Comparison of ENCODE assay signal across 10 cellular contexts in the genomic region with DNA sequence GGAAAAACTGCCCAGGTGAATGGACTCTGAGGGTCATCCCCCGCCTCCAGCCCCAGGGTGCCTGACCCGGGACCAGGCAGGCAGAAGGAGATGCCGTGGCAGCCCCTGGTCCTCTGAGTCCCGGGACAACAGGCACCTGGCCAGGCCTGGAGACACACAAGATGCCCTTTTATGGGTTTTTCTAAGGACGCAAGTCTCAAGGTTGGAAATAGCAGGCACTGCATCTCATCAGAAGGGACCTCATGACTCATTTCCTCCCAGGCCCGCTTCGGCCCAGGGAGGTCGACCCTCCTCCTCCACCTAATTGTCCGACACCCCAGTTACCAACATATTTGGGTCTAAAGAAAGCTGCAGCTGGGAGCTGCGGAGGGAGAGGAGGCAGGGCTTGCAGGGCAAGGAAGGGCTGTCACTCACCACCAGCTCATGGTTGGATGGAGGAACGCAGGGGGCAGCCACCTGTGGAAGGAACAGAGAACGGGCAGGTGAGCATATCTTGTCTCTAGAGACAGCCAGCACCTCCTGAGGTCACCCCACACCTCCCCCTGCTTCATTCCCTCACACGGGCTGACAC.
A peak's percentile ranks its signal among the peaks of the same experiment; 100 is the strongest.
DNase-seq lines count a peak whose midpoint lies in the region; ATAC-seq and TF ChIP-seq lines count a peak whose summit lies in the region.
"Had no signal": no experiment of that assay in that cellular context is flagged by ENCODE, and none has a peak within 500 bp of the region (broad histone marks: within the 10 kb centered on the region; RNA-seq: fewer than 3 reads in every experiment).

No MANE protein-coding gene starts in this region.

- DNase-seq in GM23338 (ENCODE audit: low spot score): peak; percentile 41
- DNase-seq in caudate nucleus (lab: John Stamatoyannopoulos, UW): no peak
- peak; percentile 72 for DNase-seq in iris pigment epithelial cell (ENCODE audit: low read depth)
- no peak for DNase-seq in mesenteric fat pad (ENCODE audit: low spot score)
- no peak for DNase-seq in GM13977 (ENCODE audit: low spot score)
- no peak for DNase-seq in immature natural killer cell
- DNase-seq in NCI-H2029 treated with DMSO at 0.1 percent for 48 hours (lab: John Stamatoyannopoulos, UW): no peak
- DNase-seq: activated CD4-positive, alpha-beta T cell treated with anti-CD3 and anti-CD28 coated beads for 4 hours; PC-3 had no signal

- H3K4me3 Mint-ChIP-seq in GM23338: peak overlapping the region; percentile 9; the same call in 2 of the 3 replicates
- H3K4me3 Mint-ChIP-seq in immature natural killer cell: no peak overlapping the region

- H3K27me3 ChIP-seq in GM23338 (ENCODE audit: insufficient read depth) (no peaks in the 10 kb centered on the region), stomach smooth muscle (ENCODE audit: control insufficient read depth in 1 of 2, insufficient read depth in 2 of 2, low read length in 2 of 2) (no peaks in the 10 kb centered on the region)

- no peaks in the 10 kb centered on the region for H3K9me2 ChIP-seq in GM23338 (ENCODE audit: insufficient read depth)

- in situ Hi-C loops in GM13977 (cut with MboI; ENCODE audit: low pct_unique_long_range_greater_than_20kb, low sequenced_read_pairs, unreplicated experiment): no loop called here

- H3K27ac ChIP-seq in GM23338 (ENCODE audit: low read depth): no peak overlapping the region
- H3K27ac ChIP-seq in caudate nucleus (ENCODE audit: low read depth, low read length): peak overlapping the region; percentile 52
- peak overlapping the region; percentile 99 for H3K27ac ChIP-seq in stomach smooth muscle (ENCODE audit: low read length)

- H3K4me1 Mint-ChIP-seq in GM23338 (peaks cover 70% of the 10 kb centered on the region), immature natural killer cell (no peaks in the 10 kb centered on the region)

- H4K20me1 ChIP-seq in GM23338 (replicated peaks; ENCODE audit: insufficient read depth): no peaks in the 10 kb centered on the region

- no peak for TF ChIP-seq CTCF in GM23338 (conservative IDR thresholded peaks at IDR 0.05; ENCODE audit: low read depth in 2 of 2)
- no peak for TF ChIP-seq CTCF in GM13977 (IDR thresholded peaks at IDR 0.05; ENCODE audit: extremely low read depth, insufficient read depth, missing control alignments)

- H3K9me3 Mint-ChIP-seq in GM23338 (no peaks in the 10 kb centered on the region), immature natural killer cell (no peaks in the 10 kb centered on the region)

- no peaks in the 10 kb centered on the region for H3K79me2 ChIP-seq in GM23338 (replicated peaks; ENCODE audit: insufficient read depth)

- H3K9ac ChIP-seq in stomach smooth muscle (ENCODE audit: low read length in 2 of 2): peak overlapping the region; percentile 84

- no peaks in the 10 kb centered on the region for H3K36me3 ChIP-seq in GM23338 (ENCODE audit: insufficient read depth)
- peaks cover 16 to 18% of the 10 kb centered on the region in 2 donors for H3K36me3 ChIP-seq in stomach smooth muscle (ENCODE audit: control insufficient read depth in 2 of 2, insufficient read depth in 2 of 2, low read length in 2 of 2)

- H3K4me3 ChIP-seq in GM23338 (no peak overlapping the region), stomach smooth muscle (ENCODE audit: low read length in 2 of 2) (peak overlapping the region; percentile 27 to 58)

- no peak overlapping the region for H2AFZ ChIP-seq in GM23338

- peak; percentile 6 for ATAC-seq in GM23338
- ATAC-seq: PC-3 had no signal

- H3K36me3 Mint-ChIP-seq in GM23338 (ENCODE audit: low read depth): no peaks in the 10 kb centered on the region
- no peaks in the 10 kb centered on the region for H3K36me3 Mint-ChIP-seq in immature natural killer cell

- H3F3A ChIP-seq in GM23338 (replicated peaks; ENCODE audit: low read depth): no peaks in the 10 kb centered on the region

- H3K4me2 ChIP-seq in GM23338: peak overlapping the region; percentile 65

- H3K4me1 ChIP-seq in GM23338 (ENCODE audit: insufficient read depth) (peaks cover 42% of the 10 kb centered on the region), stomach smooth muscle (ENCODE audit: control insufficient read depth, insufficient read depth, low read length) (peaks cover 98% of the 10 kb centered on the region)

- H3K27me3 Mint-ChIP-seq in GM23338 (ENCODE audit: insufficient read depth, low read depth, poor library complexity) (peaks cover 13% of the 10 kb centered on the region), immature natural killer cell (ENCODE audit: low read depth in 3 of 3) (peaks cover 0 to 6% (median 1%) of the 10 kb centered on the region in 3 donors)

- H3K9me3 ChIP-seq in stomach smooth muscle (ENCODE audit: control insufficient read depth in 2 of 2, low read length in 2 of 2): no peaks in the 10 kb centered on the region

- H3K27ac Mint-ChIP-seq in GM23338 (no peak overlapping the region), immature natural killer cell (no peak overlapping the region)

TF ChIP-seq in GM23338, 12 proteins besides CTCF, POLR2A, EP300 and RAD21 (continues in another document):
- TF ChIP-seq ZNF331 (CRISPR knock-in tag; IDR thresholded peaks at IDR 0.05; ENCODE audit: low read depth): no peak
- TF ChIP-seq STAT1 (IDR thresholded peaks at IDR 0.05; ENCODE audit: unreplicated experiment): no peak
- TF ChIP-seq, protein P1, sequence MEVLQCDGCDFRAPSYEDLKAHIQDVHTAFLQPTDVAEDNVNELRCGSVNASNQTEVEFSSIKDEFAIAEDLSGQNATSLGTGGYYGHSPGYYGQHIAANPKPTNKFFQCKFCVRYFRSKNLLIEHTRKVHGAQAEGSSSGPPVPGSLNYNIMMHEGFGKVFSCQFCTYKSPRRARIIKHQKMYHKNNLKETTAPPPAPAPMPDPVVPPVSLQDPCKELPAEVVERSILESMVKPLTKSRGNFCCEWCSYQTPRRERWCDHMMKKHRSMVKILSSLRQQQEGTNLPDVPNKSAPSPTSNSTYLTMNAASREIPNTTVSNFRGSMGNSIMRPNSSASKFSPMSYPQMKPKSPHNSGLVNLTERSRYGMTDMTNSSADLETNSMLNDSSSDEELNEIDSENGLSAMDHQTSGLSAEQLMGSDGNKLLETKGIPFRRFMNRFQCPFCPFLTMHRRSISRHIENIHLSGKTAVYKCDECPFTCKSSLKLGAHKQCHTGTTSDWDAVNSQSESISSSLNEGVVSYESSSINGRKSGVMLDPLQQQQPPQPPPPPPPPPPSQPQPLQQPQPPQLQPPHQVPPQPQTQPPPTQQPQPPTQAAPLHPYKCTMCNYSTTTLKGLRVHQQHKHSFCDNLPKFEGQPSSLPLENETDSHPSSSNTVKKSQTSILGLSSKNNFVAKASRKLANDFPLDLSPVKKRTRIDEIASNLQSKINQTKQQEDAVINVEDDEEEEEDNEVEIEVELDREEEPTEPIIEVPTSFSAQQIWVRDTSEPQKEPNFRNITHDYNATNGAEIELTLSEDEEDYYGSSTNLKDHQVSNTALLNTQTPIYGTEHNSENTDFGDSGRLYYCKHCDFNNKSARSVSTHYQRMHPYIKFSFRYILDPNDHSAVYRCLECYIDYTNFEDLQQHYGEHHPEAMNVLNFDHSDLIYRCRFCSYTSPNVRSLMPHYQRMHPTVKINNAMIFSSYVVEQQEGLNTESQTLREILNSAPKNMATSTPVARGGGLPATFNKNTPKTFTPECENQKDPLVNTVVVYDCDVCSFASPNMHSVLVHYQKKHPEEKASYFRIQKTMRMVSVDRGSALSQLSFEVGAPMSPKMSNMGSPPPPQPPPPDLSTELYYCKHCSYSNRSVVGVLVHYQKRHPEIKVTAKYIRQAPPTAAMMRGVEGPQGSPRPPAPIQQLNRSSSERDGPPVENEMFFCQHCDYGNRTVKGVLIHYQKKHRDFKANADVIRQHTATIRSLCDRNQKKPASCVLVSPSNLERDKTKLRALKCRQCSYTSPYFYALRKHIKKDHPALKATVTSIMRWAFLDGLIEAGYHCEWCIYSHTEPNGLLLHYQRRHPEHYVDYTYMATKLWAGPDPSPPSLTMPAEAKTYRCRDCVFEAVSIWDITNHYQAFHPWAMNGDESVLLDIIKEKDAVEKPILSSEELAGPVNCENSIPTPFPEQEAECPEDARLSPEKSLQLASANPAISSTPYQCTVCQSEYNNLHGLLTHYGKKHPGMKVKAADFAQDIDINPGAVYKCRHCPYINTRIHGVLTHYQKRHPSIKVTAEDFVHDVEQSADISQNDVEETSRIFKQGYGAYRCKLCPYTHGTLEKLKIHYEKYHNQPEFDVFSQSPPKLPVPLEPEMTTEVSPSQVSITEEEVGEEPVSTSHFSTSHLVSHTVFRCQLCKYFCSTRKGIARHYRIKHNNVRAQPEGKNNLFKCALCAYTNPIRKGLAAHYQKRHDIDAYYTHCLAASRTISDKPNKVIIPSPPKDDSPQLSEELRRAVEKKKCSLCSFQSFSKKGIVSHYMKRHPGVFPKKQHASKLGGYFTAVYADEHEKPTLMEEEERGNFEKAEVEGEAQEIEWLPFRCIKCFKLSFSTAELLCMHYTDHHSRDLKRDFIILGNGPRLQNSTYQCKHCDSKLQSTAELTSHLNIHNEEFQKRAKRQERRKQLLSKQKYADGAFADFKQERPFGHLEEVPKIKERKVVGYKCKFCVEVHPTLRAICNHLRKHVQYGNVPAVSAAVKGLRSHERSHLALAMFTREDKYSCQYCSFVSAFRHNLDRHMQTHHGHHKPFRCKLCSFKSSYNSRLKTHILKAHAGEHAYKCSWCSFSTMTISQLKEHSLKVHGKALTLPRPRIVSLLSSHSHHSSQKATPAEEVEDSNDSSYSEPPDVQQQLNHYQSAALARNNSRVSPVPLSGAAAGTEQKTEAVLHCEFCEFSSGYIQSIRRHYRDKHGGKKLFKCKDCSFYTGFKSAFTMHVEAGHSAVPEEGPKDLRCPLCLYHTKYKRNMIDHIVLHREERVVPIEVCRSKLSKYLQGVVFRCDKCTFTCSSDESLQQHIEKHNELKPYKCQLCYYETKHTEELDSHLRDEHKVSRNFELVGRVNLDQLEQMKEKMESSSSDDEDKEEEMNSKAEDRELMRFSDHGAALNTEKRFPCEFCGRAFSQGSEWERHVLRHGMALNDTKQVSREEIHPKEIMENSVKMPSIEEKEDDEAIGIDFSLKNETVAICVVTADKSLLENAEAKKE (CRISPR knock-in tag; IDR thresholded peaks at IDR 0.05): no peak
- TF ChIP-seq ZNF114 (CRISPR knock-in tag; IDR thresholded peaks at IDR 0.05): no peak
- no peak for TF ChIP-seq POLR2AphosphoS5 (IDR thresholded peaks at IDR 0.05; ENCODE audit: low read depth)
- TF ChIP-seq NANOG (IDR thresholded peaks at IDR 0.05; ENCODE audit: borderline replicate concordance): no peak
- no peak for TF ChIP-seq EZH2 (IDR thresholded peaks at IDR 0.05; ENCODE audit: low read depth, unreplicated experiment)
- no peak for TF ChIP-seq EZH2phosphoT487 (IDR thresholded peaks at IDR 0.05; ENCODE audit: unreplicated experiment)

Comparison
In these comparisons a context has a peak if more than half of its experiments do, and no peak if none do; other contexts are left out.
1. DNase-seq: peak in GM23338 (single experiment) and iris pigment epithelial cell (single experiment); none in caudate nucleus (0 of 61), mesenteric fat pad (single experiment), GM13977 (single experiment), immature natural killer cell (0 of 3) and NCI-H2029 treated with DMSO at 0.1 percent for 48 hours (single experiment).